ENCODE assay signal across 38 cellular contexts in the genomic region with DNA sequence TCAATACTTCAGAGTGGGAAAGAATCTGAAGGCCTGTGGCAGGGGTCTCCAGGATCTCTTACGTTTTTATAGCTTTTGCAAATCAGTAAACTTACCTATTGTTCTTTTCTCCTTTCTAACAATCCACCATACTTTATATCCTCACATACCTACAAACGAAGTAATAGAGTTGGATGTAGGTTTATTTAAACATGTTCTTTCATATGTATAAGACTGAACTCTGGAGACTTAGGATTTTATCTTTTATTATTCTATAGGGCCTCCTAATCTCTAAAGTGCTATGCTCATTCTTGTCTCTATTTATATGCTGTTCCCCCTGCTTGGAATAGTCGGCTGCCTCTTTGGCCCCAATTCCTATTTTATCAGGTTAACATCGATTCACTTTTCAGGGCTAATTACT.
"Had no signal": no experiment of that assay in that cellular context is flagged by ENCODE, and none has a peak within 500 bp of the region (broad histone marks: within the 10 kb centered on the region; RNA-seq: fewer than 3 reads in every experiment).

No MANE protein-coding gene starts in this region.

- DNase-seq: activated CD4-positive, alpha-beta memory T cell treated with anti-CD3 and anti-CD28 coated beads, Interleukin-2, amount 10 ng/mL, durations not matched to agents 7 days and 5 days; activated CD4-positive, alpha-beta T cell treated with anti-CD3 and anti-CD28 coated beads for 1 hour; activated CD4-positive, alpha-beta T cell treated with anti-CD3 and anti-CD28 coated beads for 36 hours; activated CD4-positive, alpha-beta T cell treated with anti-CD3 and anti-CD28 coated beads for 48 hours; activated CD4-positive, alpha-beta T cell treated with anti-CD3 and anti-CD28 coated beads, Interleukin-2, amount 10 ng/mL, durations not matched to agents 7 days and 5 days; activated CD4-positive, alpha-beta T cell treated with anti-CD3 and anti-CD28 coated beads, Interleukin-2, amount 50 U/mL, for 48 hours; activated CD4-positive, CD25-positive, alpha-beta regulatory T cell; activated CD8-positive, alpha-beta memory T cell treated with anti-CD3 and anti-CD28 coated beads for 24 hours; activated CD8-positive, alpha-beta memory T cell treated with anti-CD3 and anti-CD28 coated beads, Interleukin-2, amount 10 ng/mL, durations not matched to agents 7 days and 5 days; activated CD8-positive, alpha-beta memory T cell treated with anti-CD3 and anti-CD28 coated beads, Interleukin-2, amount 50 U/mL, for 48 hours; activated CD8-positive, alpha-beta T cell treated with anti-CD3 and anti-CD28 coated beads, Interleukin-2, amount 10 ng/mL, durations not matched to agents 7 days and 5 days; activated effector memory CD4-positive, alpha-beta T cell treated with Interleukin-2 at 50 U/mL for 16 hours; activated gamma-delta T cell; activated naive CD4-positive, alpha-beta T cell treated with anti-CD3 and anti-CD28 coated beads, Interleukin-2, amount 10 ng/mL, durations not matched to agents 7 days and 5 days; activated naive CD4-positive, alpha-beta T cell treated with Interleukin-2 at 50 U/mL for 16 hours; activated naive CD8-positive, alpha-beta T cell treated with anti-CD3 and anti-CD28 coated beads, Interleukin-2, amount 10 ng/mL, durations not matched to agents 7 days and 5 days; activated naive CD8-positive, alpha-beta T cell treated with anti-CD3 and anti-CD28 coated beads, Interleukin-2, amount 50 U/mL, for 24 hours; activated T-cell treated with anti-CD3 and anti-CD28 coated beads, Interleukin-2, amount 50 U/mL, for 24 hours; activated T-cell treated with anti-CD3 and anti-CD28 coated beads, Interleukin-2, amount 50 U/mL, for 48 hours; amygdala; anterior cingulate cortex; caudate nucleus; cerebellar nuclear complex; T-helper 1 cell; T-helper 2 cell; T-helper 9 cell; WERI-Rb-1 had no signal

- H3K36me3 ChIP-seq: ascending aorta, cardiac muscle cell had no signal

- H3K4me3 Mint-ChIP-seq: activated CD4-positive, alpha-beta memory T cell treated with anti-CD3 and anti-CD28 coated beads, Interleukin-2, amount 10 ng/mL, durations not matched to agents 7 days and 5 days; activated CD4-positive, alpha-beta T cell treated with anti-CD3 and anti-CD28 coated beads for 36 hours; activated CD4-positive, alpha-beta T cell treated with anti-CD3 and anti-CD28 coated beads, Interleukin-2, amount 10 ng/mL, durations not matched to agents 7 days and 5 days; activated CD8-positive, alpha-beta memory T cell treated with anti-CD3 and anti-CD28 coated beads, Interleukin-2, amount 10 ng/mL, durations not matched to agents 7 days and 5 days; activated CD8-positive, alpha-beta T cell treated with anti-CD3 and anti-CD28 coated beads, Interleukin-2, amount 10 ng/mL, durations not matched to agents 7 days and 5 days; activated naive CD4-positive, alpha-beta T cell treated with anti-CD3 and anti-CD28 coated beads, Interleukin-2, amount 10 ng/mL, durations not matched to agents 7 days and 5 days; activated naive CD4-positive, alpha-beta T cell treated with anti-CD3 and anti-CD28 coated beads, Interleukin-2, amount 50 U/mL, for 24 hours; activated naive CD8-positive, alpha-beta T cell; activated naive CD8-positive, alpha-beta T cell treated with anti-CD3 and anti-CD28 coated beads, Interleukin-2, amount 10 ng/mL, durations not matched to agents 7 days and 5 days; activated naive CD8-positive, alpha-beta T cell treated with anti-CD3 and anti-CD28 coated beads, Interleukin-2, amount 50 U/mL, for 24 hours; activated T-cell treated with anti-CD3 and anti-CD28 coated beads, Interleukin-2, amount 50 U/mL, for 24 hours; brain; central memory CD8-positive, alpha-beta T cell; T-helper 1 cell treated with Interleukin-12 subunit alpha and Interleukin-12 subunit beta and Interleukin-4 antibody, amounts not matched to agents 30 μg/mL and 1 μg/mL, for 36 hours; T-helper 2 cell treated with Interferon-gamma antibody and Interleukin-4, amounts not matched to agents 5 μg/mL and 100 μg/mL, for 36 hours; WTC11 had no signal

- H3K4me3 ChIP-seq: ascending aorta, cardiac muscle cell had no signal

- ATAC-seq: activated CD4-positive, alpha-beta T cell treated with anti-CD3 and anti-CD28 coated beads for 36 hours; activated CD4-positive, CD25-positive, alpha-beta regulatory T cell treated with anti-CD3 and anti-CD28 coated beads, Interleukin-2, amount 50 U/mL, for 24 hours; activated CD8-positive, alpha-beta memory T cell treated with anti-CD3 and anti-CD28 coated beads, Interleukin-2, amount 10 ng/mL, durations not matched to agents 7 days and 5 days; activated CD8-positive, alpha-beta T cell treated with anti-CD3 and anti-CD28 coated beads, Interleukin-2, amount 10 ng/mL, durations not matched to agents 7 days and 5 days; activated naive CD8-positive, alpha-beta T cell treated with anti-CD3 and anti-CD28 coated beads, Interleukin-2, amount 50 U/mL, for 24 hours; WTC11 had no signal

- H3K27me3 Mint-ChIP-seq: activated CD4-positive, alpha-beta memory T cell treated with anti-CD3 and anti-CD28 coated beads, Interleukin-2, amount 10 ng/mL, durations not matched to agents 7 days and 5 days; activated CD4-positive, alpha-beta T cell treated with anti-CD3 and anti-CD28 coated beads for 36 hours; activated CD4-positive, alpha-beta T cell treated with anti-CD3 and anti-CD28 coated beads, Interleukin-2, amount 10 ng/mL, durations not matched to agents 7 days and 5 days; activated CD8-positive, alpha-beta memory T cell treated with anti-CD3 and anti-CD28 coated beads, Interleukin-2, amount 10 ng/mL, durations not matched to agents 7 days and 5 days; activated naive CD4-positive, alpha-beta T cell treated with anti-CD3 and anti-CD28 coated beads, Interleukin-2, amount 10 ng/mL, durations not matched to agents 7 days and 5 days; activated naive CD4-positive, alpha-beta T cell treated with anti-CD3 and anti-CD28 coated beads, Interleukin-2, amount 50 U/mL, for 24 hours; activated naive CD8-positive, alpha-beta T cell; activated naive CD8-positive, alpha-beta T cell treated with anti-CD3 and anti-CD28 coated beads, Interleukin-2, amount 10 ng/mL, durations not matched to agents 7 days and 5 days; activated naive CD8-positive, alpha-beta T cell treated with anti-CD3 and anti-CD28 coated beads, Interleukin-2, amount 50 U/mL, for 24 hours; activated T-cell treated with anti-CD3 and anti-CD28 coated beads, Interleukin-2, amount 50 U/mL, for 24 hours; brain; central memory CD8-positive, alpha-beta T cell had no signal

- H3K27me3 ChIP-seq: ascending aorta, cardiac muscle cell had no signal

- H3K9me3 Mint-ChIP-seq: activated CD4-positive, alpha-beta memory T cell treated with anti-CD3 and anti-CD28 coated beads, Interleukin-2, amount 10 ng/mL, durations not matched to agents 7 days and 5 days; activated CD4-positive, alpha-beta T cell treated with anti-CD3 and anti-CD28 coated beads, Interleukin-2, amount 10 ng/mL, durations not matched to agents 7 days and 5 days; activated naive CD4-positive, alpha-beta T cell treated with anti-CD3 and anti-CD28 coated beads, Interleukin-2, amount 10 ng/mL, durations not matched to agents 7 days and 5 days; activated naive CD4-positive, alpha-beta T cell treated with anti-CD3 and anti-CD28 coated beads, Interleukin-2, amount 50 U/mL, for 24 hours; activated naive CD8-positive, alpha-beta T cell treated with anti-CD3 and anti-CD28 coated beads, Interleukin-2, amount 10 ng/mL, durations not matched to agents 7 days and 5 days; activated naive CD8-positive, alpha-beta T cell treated with anti-CD3 and anti-CD28 coated beads, Interleukin-2, amount 50 U/mL, for 24 hours; activated T-cell treated with anti-CD3 and anti-CD28 coated beads, Interleukin-2, amount 50 U/mL, for 24 hours; activated T-helper 2 cell treated with anti-CD3 and anti-CD28 coated beads, Interferon-gamma antibody, Interleukin-2, Interleukin-4, amounts not matched to agents 10 μg/mL and 5 μg/mL and 100 μg/mL, durations not matched to agents 14 hours and 24 hours and 36 hours; brain; central memory CD8-positive, alpha-beta T cell; T-helper 1 cell treated with Interleukin-12 subunit alpha and Interleukin-12 subunit beta and Interleukin-4 antibody, amounts not matched to agents 30 μg/mL and 1 μg/mL, for 36 hours; T-helper 2 cell treated with Interferon-gamma antibody and Interleukin-4, amounts not matched to agents 5 μg/mL and 100 μg/mL, for 36 hours had no signal

- H3K4me1 Mint-ChIP-seq: activated naive CD4-positive, alpha-beta T cell treated with anti-CD3 and anti-CD28 coated beads, Interleukin-2, amount 10 ng/mL, durations not matched to agents 7 days and 5 days; brain had no signal

- H3K27ac Mint-ChIP-seq: activated CD4-positive, alpha-beta memory T cell treated with anti-CD3 and anti-CD28 coated beads, Interleukin-2, amount 10 ng/mL, durations not matched to agents 7 days and 5 days; activated CD4-positive, alpha-beta T cell treated with anti-CD3 and anti-CD28 coated beads for 36 hours; activated CD4-positive, alpha-beta T cell treated with anti-CD3 and anti-CD28 coated beads, Interleukin-2, amount 10 ng/mL, durations not matched to agents 7 days and 5 days; activated CD8-positive, alpha-beta memory T cell treated with anti-CD3 and anti-CD28 coated beads, Interleukin-2, amount 10 ng/mL, durations not matched to agents 7 days and 5 days; activated CD8-positive, alpha-beta T cell treated with anti-CD3 and anti-CD28 coated beads, Interleukin-2, amount 10 ng/mL, durations not matched to agents 7 days and 5 days; activated naive CD4-positive, alpha-beta T cell treated with anti-CD3 and anti-CD28 coated beads, Interleukin-2, amount 10 ng/mL, durations not matched to agents 7 days and 5 days; activated naive CD4-positive, alpha-beta T cell treated with anti-CD3 and anti-CD28 coated beads, Interleukin-2, amount 50 U/mL, for 24 hours; activated naive CD8-positive, alpha-beta T cell; activated naive CD8-positive, alpha-beta T cell treated with anti-CD3 and anti-CD28 coated beads, Interleukin-2, amount 10 ng/mL, durations not matched to agents 7 days and 5 days; activated naive CD8-positive, alpha-beta T cell treated with anti-CD3 and anti-CD28 coated beads, Interleukin-2, amount 50 U/mL, for 24 hours; activated T-cell treated with anti-CD3 and anti-CD28 coated beads, Interleukin-2, amount 50 U/mL, for 24 hours; activated T-helper 2 cell treated with anti-CD3 and anti-CD28 coated beads, Interferon-gamma antibody, Interleukin-2, Interleukin-4, amounts not matched to agents 10 μg/mL and 5 μg/mL and 100 μg/mL, durations not matched to agents 14 hours and 24 hours and 36 hours; brain; T-helper 1 cell treated with Interleukin-12 subunit alpha and Interleukin-12 subunit beta and Interleukin-4 antibody, amounts not matched to agents 30 μg/mL and 1 μg/mL, for 36 hours; T-helper 2 cell treated with Interferon-gamma antibody and Interleukin-4, amounts not matched to agents 5 μg/mL and 100 μg/mL, for 36 hours had no signal

- H3K27ac ChIP-seq: ascending aorta, cardiac muscle cell, WERI-Rb-1 had no signal

- H3K4me1 ChIP-seq: ascending aorta had no signal
